Comparison of ENCODE assay signal across 10 cellular contexts in the genomic region with DNA sequence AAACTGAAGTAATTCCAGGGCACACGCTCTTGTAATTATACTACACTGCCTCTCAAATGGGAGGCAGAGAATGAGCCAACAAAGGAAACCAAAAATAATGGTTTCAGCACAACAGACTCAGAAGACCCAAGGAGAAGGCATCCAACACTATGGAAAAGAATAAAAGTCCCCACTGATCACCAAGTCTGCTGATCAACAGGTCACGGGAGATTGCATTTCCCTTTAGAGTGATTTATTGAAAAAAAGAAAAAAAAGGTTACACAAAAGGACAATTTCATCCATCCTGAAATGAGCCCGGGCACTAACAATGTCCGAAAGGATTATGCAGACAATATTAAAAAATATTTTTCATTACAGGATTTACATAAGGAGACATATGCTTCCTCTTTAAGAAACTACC. TPM values are rescaled to one million over a fixed set of nuclear protein-coding genes. Genes with fewer than 3 reads are reported as not detected.
"Had no signal": no experiment of that assay in that cellular context is flagged by ENCODE, and none has a peak within 500 bp of the region (broad histone marks: within the 10 kb centered on the region; RNA-seq: fewer than 3 reads in every experiment).

No MANE protein-coding gene starts in this region.

- H3K4me3 ChIP-seq: GM23338, K562 had no signal

- ATAC-seq: GM23338, K562 had no signal

- H3K4me2 ChIP-seq: GM23338 had no signal

- FAIRE-seq: H1, H54, HTR-8/SVneo, K562 had no signal

- H2AFZ ChIP-seq: GM23338 had no signal

- DNase-seq: H9, HCEC 1CT, HFFc6, IMR-90, KG1 had no signal

RNA-seq across cellular contexts. Expression of gene MYO10, which starts 28.8 kb away (rescaled TPM):
- polyA plus RNA-seq: K562 had no signal
